In the genomic region with DNA sequence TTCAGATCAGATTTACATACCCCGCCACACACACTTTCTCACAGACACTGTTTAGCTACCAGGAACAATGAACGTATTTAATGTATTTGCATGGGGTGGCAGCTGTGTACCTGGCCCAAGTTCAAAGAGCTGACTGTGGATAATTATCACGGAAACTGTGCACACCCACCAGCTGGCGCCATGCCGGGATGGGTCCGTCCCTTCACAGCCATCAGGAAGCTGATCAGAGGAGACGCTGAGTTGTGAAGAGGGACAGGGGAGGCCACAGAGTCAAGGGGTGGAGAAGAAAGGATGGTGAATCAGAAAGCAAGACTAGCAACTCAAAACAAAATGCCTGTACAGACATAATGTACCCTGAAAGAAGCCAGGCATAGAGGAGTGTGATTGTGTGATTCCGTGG, we compare ENCODE assay signal across 12 cellular contexts. TPM values are rescaled to one million over a fixed set of nuclear protein-coding genes. Genes with fewer than 3 reads are reported as not detected.
DNase-seq lines count a peak whose midpoint lies in the region; ATAC-seq, FAIRE-seq and TF ChIP-seq lines count a peak whose summit lies in the region.
"Had no signal": no experiment of that assay in that cellular context is flagged by ENCODE, and none has a peak within 500 bp of the region (broad histone marks: within the 10 kb centered on the region; RNA-seq: fewer than 3 reads in every experiment).

No MANE protein-coding gene starts in this region.

- H4K20me1 ChIP-seq in Karpas-422 (ENCODE audit: insufficient read depth, low read depth, low read length), result no peaks in the 10 kb centered on the region

- peak overlapping the region; percentile 54 for H3K4me3 ChIP-seq in Karpas-422 (ENCODE audit: low read length)
- H3K4me3 ChIP-seq: skin epidermis had no signal

- DNase-seq in DMS 273 (lab: John Stamatoyannopoulos, UW; ENCODE audit: unreplicated experiment) (peak; percentile 71), Karpas-422 (peak; percentile 68), SHP77 treated with DMSO at 0.1 percent for 48 hours (lab: John Stamatoyannopoulos, UW) (peak; percentile 12), midbrain (lab: John Stamatoyannopoulos, UW) (peak; percentile 4), RWPE1 (ENCODE audit: low spot score) (no peak), urothelium cell line (ENCODE audit: low spot score) (no peak), frontal cortex (ENCODE audit: low spot score in 2 of 2) (no peak)
- DNase-seq: immature natural killer cell, Kasumi-1 had no signal

- H3K27me3 ChIP-seq in Karpas-422 (ENCODE audit: low read length), result no peaks in the 10 kb centered on the region

- no peak for FAIRE-seq in urothelium cell line (lab: Jason Lieb, UNC)
- FAIRE-seq in frontal cortex (lab: Jason Lieb, UNC), result no peak

- peak overlapping the region; percentile 68 for H3K4me2 ChIP-seq in Karpas-422 (ENCODE audit: low read depth, low read length, poor library complexity, severe bottlenecking)

- H3K9me3 ChIP-seq in Karpas-422 (ENCODE audit: low read length), result no peaks in the 10 kb centered on the region

- H2AFZ ChIP-seq in Karpas-422 (ENCODE audit: low read length), result peak overlapping the region; percentile 84; the same call in 1 of the 2 replicates

- H3K27ac ChIP-seq in Karpas-422 (ENCODE audit: low read length) (0 out of 2 replicates have a peak overlapping the region, but pooled peaks have one; percentile 8), RWPE1 (no peak overlapping the region)

- POLR2A ChIA-PET in RWPE1 (lab: Yijun Ruan, JAX; ENCODE audit: low non-redundant PET), result no interaction called here

- H3K79me2 ChIP-seq in Karpas-422 (ENCODE audit: low read length), result no peaks in the 10 kb centered on the region

- CTCF ChIA-PET in RWPE1 (lab: Yijun Ruan, JAX), result no interaction called here

- H3K36me3 ChIP-seq in Karpas-422 (ENCODE audit: insufficient read depth, low read length), result no peaks in the 10 kb centered on the region

- no peak for TF ChIP-seq CTCF in RWPE1 (conservative IDR thresholded peaks at IDR 0.05; ENCODE audit: low read depth)

- H3K4me1 ChIP-seq in Karpas-422 (ENCODE audit: low read length), result peaks cover 52% of the 10 kb centered on the region

- H3K9ac ChIP-seq in Karpas-422 (ENCODE audit: low read length), result peak overlapping the region; percentile 27

- no peak for ATAC-seq in HG03521 (IDR thresholded peaks at IDR 0.05; ENCODE audit: unreplicated experiment)

- no peaks in the 10 kb centered on the region for H3K9me2 ChIP-seq in Karpas-422 (replicated peaks; ENCODE audit: insufficient read depth, low read length)

RNA-seq across cellular contexts. Expression of a gene that starts 13.1 kb away (rescaled TPM):
- not detected in 2 replicates for total RNA-seq in Karpas-422 (2014; rRNA removed; shearing (Covaris generic); ENCODE audit: low replicate concordance)
- under 0.01 TPM for total RNA-seq in frontal cortex
- total RNA-seq: dermis microvascular lymphatic vessel endothelial cell had no signal

RNA-seq across cellular contexts. Expression of a gene that starts 49.0 kb away (rescaled TPM):
- not detected in 2 replicates for total RNA-seq in Karpas-422 (2014; rRNA removed; shearing (Covaris generic); ENCODE audit: low replicate concordance)
- not detected for total RNA-seq in frontal cortex
- total RNA-seq: dermis microvascular lymphatic vessel endothelial cell had no signal

Comparison
In these comparisons a context has a peak if more than half of its experiments do, and no peak if none do; other contexts are left out.
1. DNase-seq: peak in DMS 273 (single experiment), Karpas-422 (single experiment), SHP77 treated with DMSO at 0.1 percent for 48 hours (single experiment) and midbrain (single experiment); none in RWPE1 (single experiment), urothelium cell line (single experiment) and frontal cortex (0 of 2).